Comparison of ENCODE assay signal across 8 cellular contexts in genomic region chr10:99560277-99561126, GRCh38. TPM values are rescaled to one million over a fixed set of nuclear protein-coding genes. Genes with fewer than 3 reads are reported as not detected.
DNase-seq lines count a peak whose midpoint lies in the region; ATAC-seq, FAIRE-seq and TF ChIP-seq lines count a peak whose summit lies in the region.

No MANE protein-coding gene starts in this region.

- H3K4me3 ChIP-seq in Jurkat, Clone E6-1 (ENCODE audit: low read length): no peak overlapping the region
- H3K4me3 ChIP-seq in body of pancreas (no peak overlapping the region), HepG2 (replicated peaks in 1 of 3; ENCODE audit: insufficient read depth in 1 of 3, low read depth in 2 of 3, low read length in 3 of 3) (no peak overlapping the region)

- peak; percentile 56 for FAIRE-seq in HepG2 (lab: Jason Lieb, UNC)

- TF ChIP-seq CTCF in body of pancreas (IDR thresholded peaks at IDR 0.05) (peak; percentile 24 to 67 (median 52)), HepG2 (CRISPR knock-in tag; IDR thresholded peaks at IDR 0.05) (peak; percentile 85)

- no peaks in the 10 kb centered on the region for H3K79me2 ChIP-seq in HepG2 (ENCODE audit: insufficient read depth, low read length)

- WGBS in body of pancreas, 2 donors: 24 to 25% methylated on average over 13 of the region's 13 CpGs
- 15% methylated on average over 13 of the region's 13 CpGs for WGBS in HepG2 (ENCODE audit: low lambda C conversion rate)

- ATAC-seq in SK-N-SH treated with all-trans-retinoic acid at 6 μM for 48 hours: peak; percentile 92
- peak; percentile 33 for ATAC-seq in body of pancreas
- peak; percentile 92 for ATAC-seq in HepG2
- ATAC-seq in HG02970 (IDR thresholded peaks at IDR 0.05; ENCODE audit: low FRiP score, unreplicated experiment): no peak

- TF ChIP-seq EP300 in HepG2 (IDR thresholded peaks at IDR 0.05; ENCODE audit: low read depth in 2 of 2, low read length in 2 of 2) (no peak), HepG2 (CRISPR knock-in tag; IDR thresholded peaks at IDR 0.05; ENCODE audit: borderline replicate concordance) (no peak)

- H3K4me2 ChIP-seq in HepG2 (ENCODE audit: low read depth, low read length): 0 out of 2 replicates have a peak overlapping the region, but pooled peaks have one; percentile 6

- H3K9ac ChIP-seq in HepG2 (ENCODE audit: insufficient read depth, low read depth, low read length): no peak overlapping the region

- H3K36me3 ChIP-seq in body of pancreas (replicated peaks in 1 of 2; ENCODE audit: insufficient read depth in 1 of 2, low read depth in 2 of 2) (no peaks in the 10 kb centered on the region), HepG2 (replicated peaks in 1 of 2; ENCODE audit: control insufficient read depth in 1 of 2, insufficient read depth in 2 of 2, low read length in 2 of 2) (no peaks in the 10 kb centered on the region)

- CTCF ChIA-PET in HepG2 (lab: Yijun Ruan, JAX; ENCODE audit: low intra/inter-chr PET ratio, low total read pairs): interaction anchor here (1.0 to 2.4 kb wide), 2 partner anchors 52 to 151 kb away, joined by 4 to 28 read pairs; no protein-coding TSS in a partner anchor

- no peak overlapping the region for H3K27ac ChIP-seq in body of pancreas
- no peak overlapping the region for H3K27ac ChIP-seq in HepG2 (ENCODE audit: extremely low read length, insufficient read depth, low read length)

- peak; percentile 53; the same call in 1 of the 2 replicates for TF ChIP-seq RAD21 in HepG2 (CRISPR knock-in tag; IDR thresholded peaks at IDR 0.05)

- no TSS peak for BruUV-seq in HepG2 (replicated peaks; lab: Mats Ljungman, UMichigan)

- H3K27me3 ChIP-seq in body of pancreas (no peaks in the 10 kb centered on the region), HepG2 (ENCODE audit: control insufficient read depth in 1 of 2, insufficient read depth in 2 of 2, low read length in 2 of 2) (peaks cover 1 to 12% of the 10 kb centered on the region in 2 experiments; a peak in 3 of 5 replicates)

- H3K4me1 ChIP-seq in body of pancreas (no peaks in the 10 kb centered on the region), HepG2 (ENCODE audit: insufficient read depth, low read length) (no peaks in the 10 kb centered on the region)

- H2AFZ ChIP-seq in HepG2 (ENCODE audit: low read length): no peak overlapping the region

- DNase-seq in NCI-H1105 treated with DMSO at 0.1 percent for 48 hours (lab: John Stamatoyannopoulos, UW): peak; percentile 32
- no peak for DNase-seq in NCI-H1105 (lab: John Stamatoyannopoulos, UW)
- peak; percentile 14 for DNase-seq in Jurkat, Clone E6-1 (ENCODE audit: low read depth, low spot score)
- peak; percentile 37 to 47 (median 40) for DNase-seq in body of pancreas
- peak; percentile 55 for DNase-seq in HepG2 (ENCODE audit: low spot score)
- DNase-seq in superior temporal gyrus (ENCODE audit: extremely low spot score): peak; percentile 80

- in situ Hi-C loops in HepG2 (cut with HindIII; ENCODE audit: extremely low pct_ligation_motif_present, low pct_unique_long_range_greater_than_20kb): loop anchor here (5.0 kb wide), 1 partner anchor 52 kb away; no protein-coding TSS in a partner anchor

- POLR2A ChIA-PET in HepG2 (lab: Yijun Ruan, JAX): no interaction called here

- intact Hi-C loops in body of pancreas (cut with DNase I) (no loop called here), HepG2 (cut with micrococcal nuclease; ENCODE audit: unreplicated experiment) (loop anchor here (1.0 kb wide), 2 partner anchors 52 to 151 kb away; no protein-coding TSS in a partner anchor)

- no peaks in the 10 kb centered on the region for H4K20me1 ChIP-seq in HepG2 (ENCODE audit: insufficient read depth, low read length)

- no peaks in the 10 kb centered on the region for H3K9me3 ChIP-seq in body of pancreas
- no peaks in the 10 kb centered on the region for H3K9me3 ChIP-seq in HepG2 (ENCODE audit: low read length)

- no peak for TF ChIP-seq POLR2A in body of pancreas (IDR thresholded peaks at IDR 0.05)
- no peak for TF ChIP-seq POLR2A in HepG2 (IDR thresholded peaks at IDR 0.05; ENCODE audit: insufficient read depth in 1 of 2, low read depth in 2 of 2, low read length in 2 of 2)

TF ChIP-seq in SK-N-SH treated with all-trans-retinoic acid at 6 μM for 48 hours, 23 proteins besides CTCF, POLR2A, EP300 and RAD21:
- TF ChIP-seq PPARA (CRISPR knock-in tag; IDR thresholded peaks at IDR 0.05; ENCODE audit: borderline replicate concordance): no peak
- no peak for TF ChIP-seq ZNF70 (CRISPR knock-in tag; IDR thresholded peaks at IDR 0.05)
- no peak for TF ChIP-seq BACH2 (CRISPR knock-in tag; IDR thresholded peaks at IDR 0.05; ENCODE audit: borderline replicate concordance)
- TF ChIP-seq OSR1 (CRISPR knock-in tag; IDR thresholded peaks at IDR 0.05): no peak
- TF ChIP-seq TCF4 (CRISPR knock-in tag; IDR thresholded peaks at IDR 0.05; ENCODE audit: borderline replicate concordance): no peak
- no peak for TF ChIP-seq ZC3H10 (CRISPR knock-in tag; IDR thresholded peaks at IDR 0.05)

TF ChIP-seq in HepG2, 621 proteins besides CTCF, POLR2A, EP300 and RAD21 (continues in another document):
- TF ChIP-seq TEAD3 (CRISPR knock-in tag; optimal IDR thresholded peaks at IDR 0.05; ENCODE audit: borderline replicate concordance) (peak; percentile 51), ZNF615 (CRISPR knock-in tag; IDR thresholded peaks at IDR 0.05; ENCODE audit: borderline replicate concordance) (no peak), STAG1 (CRISPR knock-in tag; IDR thresholded peaks at IDR 0.05) (peak; percentile 71), MIXL1 (CRISPR knock-in tag; IDR thresholded peaks at IDR 0.05) (0 out of 2 replicates have a peak, but pooled peaks have one; percentile 16), SMC3 (IDR thresholded peaks at IDR 0.05; ENCODE audit: low read length) (peak; percentile 82), KDM1A (CRISPR knock-in tag; IDR thresholded peaks at IDR 0.05) (no peak), ZNF335 (CRISPR knock-in tag; IDR thresholded peaks at IDR 0.05) (0 out of 2 replicates have a peak, but pooled peaks have one; percentile 23)

RNA-seq across cellular contexts. Expression of gene NKX2-3, which starts 27.8 kb away (rescaled TPM):
- not detected for polyA plus RNA-seq in Jurkat, Clone E6-1 (2012; ENCODE audit: insufficient read depth, insufficient read length)
- 1 to 10 TPM in 1 of 2 donors, not detected in 1; 2.9 TPM for total RNA-seq in body of pancreas
- total RNA-seq in HepG2 (2016; rRNA removed; fragmentation: Illumina TruSeq; extraction: Trizol): not detected in 2 replicates
- not detected in 2 replicates for total RNA-seq in HepG2 (2016; cell fraction: cytosol; rRNA removed; fragmentation: Illumina TruSeq; extraction: Trizol; ENCODE audit: low read depth)
- total RNA-seq in HepG2 (2016; cell fraction: insoluble cytoplasmic fraction; rRNA removed; fragmentation: Illumina TruSeq; extraction: Trizol): not detected in 2 replicates
- not detected in 2 replicates for total RNA-seq in HepG2 (2016; cell fraction: membrane; rRNA removed; fragmentation: Illumina TruSeq; extraction: Trizol)
- total RNA-seq in HepG2 (2016; cell fraction: nucleus; rRNA removed; fragmentation: Illumina TruSeq; extraction: Trizol): not detected in 2 replicates
- polyA plus RNA-seq in HepG2 (2011; rRNA removed): not detected in 2 replicates
- not detected in 2 replicates for polyA plus RNA-seq in HepG2 (2011; cell fraction: cytosol; rRNA removed)
- polyA plus RNA-seq in HepG2 (2011; cell fraction: nucleus; rRNA removed): not detected in 2 replicates
- not detected in 2 replicates for polyA plus RNA-seq in HepG2 (2012)
- not detected in 2 replicates for polyA plus RNA-seq in HepG2 (2016; cell fraction: cytosol; fragmentation: Illumina TruSeq; extraction: Trizol; ENCODE audit: low read depth)
- polyA plus RNA-seq in HepG2 (2016; cell fraction: insoluble cytoplasmic fraction; fragmentation: Illumina TruSeq; extraction: Trizol; ENCODE audit: low read depth): not detected in 2 replicates
- not detected in 2 replicates for polyA plus RNA-seq in HepG2 (2016; cell fraction: membrane; fragmentation: Illumina TruSeq; extraction: Trizol; ENCODE audit: low read depth)
- polyA plus RNA-seq in HepG2 (2016; cell fraction: nucleus; fragmentation: Illumina TruSeq; extraction: Trizol; ENCODE audit: insufficient read depth, low read depth): not detected in 2 replicates
- polyA minus RNA-seq in HepG2 (2011; rRNA and poly(A)+ RNA removed; ENCODE audit: low replicate concordance): not detected in 2 replicates
- not detected in 2 replicates for polyA minus RNA-seq in HepG2 (2011; cell fraction: cytosol; rRNA and poly(A)+ RNA removed)
- not detected in 2 replicates for polyA minus RNA-seq in HepG2 (2011; cell fraction: nucleus; rRNA and poly(A)+ RNA removed)

RNA-seq across cellular contexts. Expression of gene SLC25A28, which starts 59.7 kb away (rescaled TPM):
- polyA plus RNA-seq in Jurkat, Clone E6-1 (2012; ENCODE audit: insufficient read depth, insufficient read length): 63.1 TPM
- total RNA-seq in body of pancreas: 10 to 100 TPM; 15.3 to 22.1 TPM
- total RNA-seq in HepG2 (2016; rRNA removed; fragmentation: Illumina TruSeq; extraction: Trizol): 7.5 and 15.2 TPM in 2 replicates
- 5.1 and 6.8 TPM in 2 replicates for total RNA-seq in HepG2 (2016; cell fraction: cytosol; rRNA removed; fragmentation: Illumina TruSeq; extraction: Trizol; ENCODE audit: low read depth)
- total RNA-seq in HepG2 (2016; cell fraction: insoluble cytoplasmic fraction; rRNA removed; fragmentation: Illumina TruSeq; extraction: Trizol): 9.3 and 17.7 TPM in 2 replicates
- total RNA-seq in HepG2 (2016; cell fraction: membrane; rRNA removed; fragmentation: Illumina TruSeq; extraction: Trizol): 10.0 and 10.5 TPM in 2 replicates
- 21.1 and 22.5 TPM in 2 replicates for total RNA-seq in HepG2 (2016; cell fraction: nucleus; rRNA removed; fragmentation: Illumina TruSeq; extraction: Trizol)
- polyA plus RNA-seq in HepG2 (2011; rRNA removed): 41.0 and 48.5 TPM in 2 replicates
- 15.0 and 16.1 TPM in 2 replicates for polyA plus RNA-seq in HepG2 (2011; cell fraction: cytosol; rRNA removed)
- polyA plus RNA-seq in HepG2 (2011; cell fraction: nucleus; rRNA removed): 109 and 122 TPM in 2 replicates
- 17.1 and 20.2 TPM in 2 replicates for polyA plus RNA-seq in HepG2 (2012)
- polyA plus RNA-seq in HepG2 (2016; cell fraction: cytosol; fragmentation: Illumina TruSeq; extraction: Trizol; ENCODE audit: low read depth): 7.0 and 7.2 TPM in 2 replicates
- polyA plus RNA-seq in HepG2 (2016; cell fraction: insoluble cytoplasmic fraction; fragmentation: Illumina TruSeq; extraction: Trizol; ENCODE audit: low read depth): 13.2 and 14.7 TPM in 2 replicates
- polyA plus RNA-seq in HepG2 (2016; cell fraction: membrane; fragmentation: Illumina TruSeq; extraction: Trizol; ENCODE audit: low read depth): 10.4 and 11.7 TPM in 2 replicates
- 79.4 and 79.5 TPM in 2 replicates for polyA plus RNA-seq in HepG2 (2016; cell fraction: nucleus; fragmentation: Illumina TruSeq; extraction: Trizol; ENCODE audit: insufficient read depth, low read depth)
- polyA minus RNA-seq in HepG2 (2011; rRNA and poly(A)+ RNA removed; ENCODE audit: low replicate concordance): 22.7 and 72.0 TPM in 2 replicates
- 6.4 and 7.2 TPM in 2 replicates for polyA minus RNA-seq in HepG2 (2011; cell fraction: cytosol; rRNA and poly(A)+ RNA removed)
- 23.7 and 24.9 TPM in 2 replicates for polyA minus RNA-seq in HepG2 (2011; cell fraction: nucleus; rRNA and poly(A)+ RNA removed)
